Comparison of ENCODE assay signal across 19 cellular contexts in the genomic region with DNA sequence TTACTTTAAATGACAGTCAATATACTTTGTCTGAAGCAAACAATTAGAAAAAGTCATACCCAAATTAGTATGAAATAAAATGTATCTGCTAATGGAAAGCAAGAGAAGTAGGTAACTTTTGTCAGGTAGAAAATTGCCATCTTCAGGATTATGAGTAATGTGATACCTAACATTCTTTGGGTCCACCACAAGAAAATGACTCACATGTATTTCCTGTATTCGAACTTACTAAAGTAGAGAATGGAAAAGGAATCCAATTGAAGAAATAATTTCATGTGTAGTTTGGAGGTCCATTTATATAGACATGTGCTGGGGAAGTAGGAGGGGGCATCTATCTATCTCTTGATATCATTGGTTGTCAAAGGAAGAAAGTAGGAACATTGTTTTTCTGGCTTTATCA.
A peak's percentile ranks its signal among the peaks of the same experiment; 100 is the strongest.
DNase-seq lines count a peak whose midpoint lies in the region; ATAC-seq, FAIRE-seq and TF ChIP-seq lines count a peak whose summit lies in the region.
"Had no signal": no experiment of that assay in that cellular context is flagged by ENCODE, and none has a peak within 500 bp of the region (broad histone marks: within the 10 kb centered on the region; RNA-seq: fewer than 3 reads in every experiment).

No MANE protein-coding gene starts in this region.

- peak overlapping the region; percentile 66 for H2BK120ac ChIP-seq in trophoblast cell (ENCODE audit: insufficient read depth, low read length, poor library complexity)

- no peak overlapping the region for H3K18ac ChIP-seq in trophoblast cell (ENCODE audit: low read length)

- H3K36me3 ChIP-seq in PC-9 (ENCODE audit: low read depth) (no peaks in the 10 kb centered on the region), endothelial cell of umbilical vein (ENCODE audit: control insufficient read depth in 2 of 2, extremely low read depth in 1 of 2, insufficient read depth in 2 of 2, low read length in 2 of 2) (no peaks in the 10 kb centered on the region), trophoblast cell (ENCODE audit: control insufficient read depth in 1 of 2, insufficient read depth in 2 of 2, low read length in 2 of 2) (no peaks in the 10 kb centered on the region)
- H3K36me3 ChIP-seq: BLaER1 treated with 17β-estradiol and CSF1 and Interleukin-3, amounts not matched to agents 10 nM and 100 nM; right atrium auricular region had no signal

- H4K20me1 ChIP-seq in PC-9 (ENCODE audit: insufficient read depth) (no peaks in the 10 kb centered on the region), endothelial cell of umbilical vein (replicated peaks; ENCODE audit: control insufficient read depth, extremely low read depth, insufficient read depth, low read length) (no peaks in the 10 kb centered on the region)
- H4K20me1 ChIP-seq: BLaER1 treated with 17β-estradiol and CSF1 and Interleukin-3, amounts not matched to agents 10 nM and 100 nM had no signal

- intact Hi-C loops in PC-9 (cut with micrococcal nuclease; ENCODE audit: unreplicated experiment), result loop anchor here (2.0 kb wide), 1 partner anchor 103 kb away; no protein-coding TSS in a partner anchor
- intact Hi-C loops in endothelial cell of umbilical vein (cut with micrococcal nuclease), result no loop called here
- intact Hi-C loops in activated T-helper 2 cell treated with anti-CD3 and anti-CD28 coated beads, Interferon-gamma antibody, Interleukin-2, Interleukin-4, amounts not matched to agents 10 μg/mL and 5 μg/mL and 100 μg/mL, durations not matched to agents 14 hours and 24 hours and 36 hours (cut with micrococcal nuclease), result no loop called here

- CTCF ChIA-PET in PC-9 (lab: Charles Lee) (no interaction called here), endothelial cell of umbilical vein (lab: Charles Lee) (no interaction called here)

- 0 out of 2 replicates have a peak overlapping the region, but pooled peaks have one; percentile 2 for H2AFZ ChIP-seq in PC-9
- H2AFZ ChIP-seq in endothelial cell of umbilical vein (ENCODE audit: low read depth, low read length), result no peak overlapping the region
- no peak overlapping the region for H2AFZ ChIP-seq in trophoblast cell (ENCODE audit: insufficient read depth, low read length, poor library complexity)

- no peak for TF ChIP-seq POLR2A in endothelial cell of umbilical vein (IDR thresholded peaks at IDR 0.05; ENCODE audit: low read depth, low read length)

- H3K27ac Mint-ChIP-seq in activated T-helper 2 cell treated with anti-CD3 and anti-CD28 coated beads, Interferon-gamma antibody, Interleukin-2, Interleukin-4, amounts not matched to agents 10 μg/mL and 5 μg/mL and 100 μg/mL, durations not matched to agents 14 hours and 24 hours and 36 hours, result no peak overlapping the region
- H3K27ac Mint-ChIP-seq: activated CD4-positive, alpha-beta T cell treated with anti-CD3 and anti-CD28 coated beads, Interleukin-2, amount 10 ng/mL, durations not matched to agents 24 days and 14 days; naive thymus-derived CD8-positive, alpha-beta T cell; stimulated activated naive CD8-positive, alpha-beta T cell treated with anti-CD3 and anti-CD28 coated beads, Interleukin-15, Interleukin-2, amounts not matched to agents 100 ng/mL and 50 ng/mL, for 24 hours; T-helper 17 cell had no signal

- no peaks in the 10 kb centered on the region for H3K9me1 ChIP-seq in endothelial cell of umbilical vein (replicated peaks; ENCODE audit: control insufficient read depth, extremely low read depth, insufficient read depth, low read length)

- H2AK5ac ChIP-seq in trophoblast cell (ENCODE audit: low read length), result peak overlapping the region; percentile 91

- H3K4me2 ChIP-seq in PC-9 (no peak overlapping the region), endothelial cell of umbilical vein (ENCODE audit: insufficient read depth, low read length) (no peak overlapping the region), trophoblast cell (ENCODE audit: low read length) (no peak overlapping the region)
- H3K4me2 ChIP-seq: BLaER1 treated with 17β-estradiol and CSF1 and Interleukin-3, amounts not matched to agents 10 nM and 100 nM had no signal

- H3K14ac ChIP-seq in trophoblast cell (ENCODE audit: low read length), result peak overlapping the region; percentile 51

- no peaks in the 10 kb centered on the region for H3K36me3 Mint-ChIP-seq in activated T-helper 2 cell treated with anti-CD3 and anti-CD28 coated beads, Interferon-gamma antibody, Interleukin-2, Interleukin-4, amounts not matched to agents 10 μg/mL and 5 μg/mL and 100 μg/mL, durations not matched to agents 14 hours and 24 hours and 36 hours (ENCODE audit: low read depth)
- H3K36me3 Mint-ChIP-seq: naive thymus-derived CD8-positive, alpha-beta T cell had no signal

- no peaks in the 10 kb centered on the region for H3K27me3 Mint-ChIP-seq in activated T-helper 2 cell treated with anti-CD3 and anti-CD28 coated beads, Interferon-gamma antibody, Interleukin-2, Interleukin-4, amounts not matched to agents 10 μg/mL and 5 μg/mL and 100 μg/mL, durations not matched to agents 14 hours and 24 hours and 36 hours (ENCODE audit: low read depth)
- H3K27me3 Mint-ChIP-seq: activated CD4-positive, alpha-beta T cell treated with anti-CD3 and anti-CD28 coated beads, Interleukin-2, amount 10 ng/mL, durations not matched to agents 24 days and 14 days; naive thymus-derived CD8-positive, alpha-beta T cell; stimulated activated naive CD8-positive, alpha-beta T cell treated with anti-CD3 and anti-CD28 coated beads, Interleukin-15, Interleukin-2, amounts not matched to agents 100 ng/mL and 50 ng/mL, for 24 hours; T-helper 17 cell had no signal

- H3K4me3 ChIP-seq in PC-9 (no peak overlapping the region), endothelial cell of umbilical vein (replicated peaks in 1 of 3; ENCODE audit: insufficient read depth in 1 of 3, low read depth in 1 of 3, low read length in 3 of 3) (no peak overlapping the region), trophoblast cell (ENCODE audit: low read depth, low read length) (no peak overlapping the region)
- H3K4me3 ChIP-seq: BLaER1 treated with 17β-estradiol and CSF1 and Interleukin-3, amounts not matched to agents 10 nM and 100 nM; right atrium auricular region had no signal

- no CpG with 5 or more reads among the region's 1 CpG for WGBS in trophoblast cell (ENCODE audit: extremely low coverage, insufficient coverage, insufficient read length)

- H3K27me3 ChIP-seq in PC-9 (ENCODE audit: insufficient read depth, low read depth) (no peaks in the 10 kb centered on the region), endothelial cell of umbilical vein (ENCODE audit: control insufficient read depth in 2 of 2, insufficient read depth in 2 of 2, low read length in 2 of 2) (no peaks in the 10 kb centered on the region), trophoblast cell (ENCODE audit: insufficient read depth, low read length) (no peaks in the 10 kb centered on the region)
- H3K27me3 ChIP-seq: BLaER1 treated with 17β-estradiol and CSF1 and Interleukin-3, amounts not matched to agents 10 nM and 100 nM; right atrium auricular region had no signal

- H3K4me1 ChIP-seq in PC-9 (replicated peaks; ENCODE audit: insufficient read depth) (peaks cover 28% of the 10 kb centered on the region), endothelial cell of umbilical vein (ENCODE audit: control insufficient read depth, extremely low read depth, insufficient read depth, low read length) (peaks cover 3% of the 10 kb centered on the region), trophoblast cell (ENCODE audit: control insufficient read depth in 1 of 2, insufficient read depth in 2 of 2, low read length in 2 of 2) (peaks cover 0 to 15% of the 10 kb centered on the region in 2 experiments)
- H3K4me1 ChIP-seq: right atrium auricular region had no signal

- no TSS peak for BruUV-seq in PC-9 (replicated peaks; lab: Mats Ljungman, UMichigan)
- BruUV-seq in endothelial cell of umbilical vein (replicated peaks; lab: Mats Ljungman, UMichigan), result no TSS peak

- peaks cover 3% of the 10 kb centered on the region for H3K4me1 Mint-ChIP-seq in activated T-helper 2 cell treated with anti-CD3 and anti-CD28 coated beads, Interferon-gamma antibody, Interleukin-2, Interleukin-4, amounts not matched to agents 10 μg/mL and 5 μg/mL and 100 μg/mL, durations not matched to agents 14 hours and 24 hours and 36 hours (ENCODE audit: low read depth)
- H3K4me1 Mint-ChIP-seq: activated CD4-positive, alpha-beta T cell treated with anti-CD3 and anti-CD28 coated beads, Interleukin-2, amount 10 ng/mL, durations not matched to agents 24 days and 14 days; naive thymus-derived CD8-positive, alpha-beta T cell had no signal

- peak overlapping the region; percentile 47 for H4K8ac ChIP-seq in trophoblast cell (ENCODE audit: low read depth, low read length)

- DNase-seq in GM04503 (ENCODE audit: low read depth), result peak; percentile 26
- peak in 1 of 2 experiments; percentile 68 for DNase-seq in PC-9
- DNase-seq in endothelial cell of umbilical vein (ENCODE audit: low read depth, low spot score), result no peak
- no peak for DNase-seq in trophoblast cell
- no peak for DNase-seq in C1 segment of cervical spinal cord (lab: John Stamatoyannopoulos, UW)
- DNase-seq in activated T-helper 2 cell treated with anti-CD3 and anti-CD28 coated beads, Interferon-gamma antibody, Interleukin-2, Interleukin-4, amounts not matched to agents 10 μg/mL and 5 μg/mL and 100 μg/mL, durations not matched to agents 14 hours and 24 hours and 36 hours (ENCODE audit: low spot score), result no peak
- no peak for DNase-seq in NCI-H128 (lab: John Stamatoyannopoulos, UW; ENCODE audit: unreplicated experiment)
- DNase-seq: activated CD4-positive, alpha-beta T cell treated with anti-CD3 and anti-CD28 coated beads, Interleukin-2, amount 10 ng/mL, durations not matched to agents 24 days and 14 days; activated T-cell treated with anti-CD3 and anti-CD28 coated beads, Interleukin-2, amount 50 U/mL, for 4 hours; amygdala; effector CD4-positive, alpha-beta T cell; kidney; naive thymus-derived CD8-positive, alpha-beta T cell; NCI-H345; T-helper 17 cell had no signal

- dilution Hi-C loops in endothelial cell of umbilical vein (cut with MboI; ENCODE audit: extremely low pct_ligation_motif_present, low sequenced_read_pairs), result no loop called here

- H2BK5ac ChIP-seq in trophoblast cell (ENCODE audit: low read depth, low read length, poor library complexity), result peak overlapping the region; percentile 79

- H3K9ac ChIP-seq in endothelial cell of umbilical vein (replicated peaks; ENCODE audit: extremely low read depth, insufficient read depth, low read length), result no peak overlapping the region
- no peak overlapping the region for H3K9ac ChIP-seq in trophoblast cell (ENCODE audit: low read length)
- H3K9ac ChIP-seq: BLaER1 treated with 17β-estradiol and CSF1 and Interleukin-3, amounts not matched to agents 10 nM and 100 nM had no signal

- TF ChIP-seq CTCF in PC-9 (conservative IDR thresholded peaks at IDR 0.05) (no peak), endothelial cell of umbilical vein (IDR thresholded peaks at IDR 0.05; ENCODE audit: extremely low read depth in 1 of 2, insufficient read depth in 1 of 2, low read depth in 1 of 2, low read length in 2 of 2) (no peak)

- H3K79me1 ChIP-seq in trophoblast cell (ENCODE audit: low read length), result peaks cover 15% of the 10 kb centered on the region

- POLR2A ChIA-PET in PC-9 (lab: Charles Lee; ENCODE audit: unreplicated experiment), result no interaction called here
- POLR2A ChIA-PET in endothelial cell of umbilical vein (lab: Charles Lee), result no interaction called here

- H3K4ac ChIP-seq in trophoblast cell (ENCODE audit: low read depth, low read length), result no peak overlapping the region

- H3K9me3 ChIP-seq in PC-9 (ENCODE audit: insufficient read depth, low read depth) (peaks cover 23% of the 10 kb centered on the region), endothelial cell of umbilical vein (replicated peaks; ENCODE audit: control insufficient read depth, insufficient read depth, low read length) (no peaks in the 10 kb centered on the region), trophoblast cell (ENCODE audit: insufficient read depth, low read depth, low read length) (no peaks in the 10 kb centered on the region)
- H3K9me3 ChIP-seq: BLaER1 treated with 17β-estradiol and CSF1 and Interleukin-3, amounts not matched to agents 10 nM and 100 nM; right atrium auricular region had no signal

- no peak for ATAC-seq in GM18873 (IDR thresholded peaks at IDR 0.05; ENCODE audit: low FRiP score, unreplicated experiment)
- ATAC-seq: naive thymus-derived CD8-positive, alpha-beta T cell; T-helper 17 cell had no signal

- H3K27ac ChIP-seq in PC-9 (no peak overlapping the region), endothelial cell of umbilical vein (ENCODE audit: insufficient read depth, low read depth, low read length) (no peak overlapping the region), trophoblast cell (ENCODE audit: low read depth, low read length) (no peak overlapping the region)
- H3K27ac ChIP-seq: BLaER1 treated with 17β-estradiol and CSF1 and Interleukin-3, amounts not matched to agents 10 nM and 100 nM had no signal

- peak overlapping the region; percentile 37 for H4K91ac ChIP-seq in trophoblast cell (ENCODE audit: low read depth, low read length)

- peaks cover 10% of the 10 kb centered on the region; the same call in 1 of the 2 replicates for H3F3A ChIP-seq in PC-9 (ENCODE audit: insufficient read depth, low read depth)

- no peak overlapping the region for H3K23ac ChIP-seq in trophoblast cell (ENCODE audit: low read length)

- FAIRE-seq in endothelial cell of umbilical vein (lab: Jason Lieb, UNC), result no peak
- FAIRE-seq: kidney had no signal

- H3K79me2 ChIP-seq in PC-9 (ENCODE audit: low read depth) (no peaks in the 10 kb centered on the region), endothelial cell of umbilical vein (ENCODE audit: control insufficient read depth, insufficient read depth, low read length) (no peaks in the 10 kb centered on the region), trophoblast cell (ENCODE audit: control insufficient read depth, insufficient read depth, low read length, poor library complexity) (no peaks in the 10 kb centered on the region)

- peak overlapping the region; percentile 71 for H2BK12ac ChIP-seq in trophoblast cell (ENCODE audit: low read length)

- no peaks in the 10 kb centered on the region for H3K9me3 Mint-ChIP-seq in activated T-helper 2 cell treated with anti-CD3 and anti-CD28 coated beads, Interferon-gamma antibody, Interleukin-2, Interleukin-4, amounts not matched to agents 10 μg/mL and 5 μg/mL and 100 μg/mL, durations not matched to agents 14 hours and 24 hours and 36 hours
- H3K9me3 Mint-ChIP-seq: activated T-cell treated with anti-CD3 and anti-CD28 coated beads, Interleukin-2, amount 50 U/mL, for 4 hours had no signal

- H3K9me2 ChIP-seq in PC-9 (ENCODE audit: insufficient read depth), result no peaks in the 10 kb centered on the region

- no peak overlapping the region for H3K4me3 Mint-ChIP-seq in activated T-helper 2 cell treated with anti-CD3 and anti-CD28 coated beads, Interferon-gamma antibody, Interleukin-2, Interleukin-4, amounts not matched to agents 10 μg/mL and 5 μg/mL and 100 μg/mL, durations not matched to agents 14 hours and 24 hours and 36 hours (ENCODE audit: low read depth)
- H3K4me3 Mint-ChIP-seq: activated CD4-positive, alpha-beta T cell treated with anti-CD3 and anti-CD28 coated beads, Interleukin-2, amount 10 ng/mL, durations not matched to agents 24 days and 14 days; activated T-cell treated with anti-CD3 and anti-CD28 coated beads, Interleukin-2, amount 50 U/mL, for 4 hours; naive thymus-derived CD8-positive, alpha-beta T cell; stimulated activated naive CD8-positive, alpha-beta T cell treated with anti-CD3 and anti-CD28 coated beads, Interleukin-15, Interleukin-2, amounts not matched to agents 100 ng/mL and 50 ng/mL, for 24 hours; T-helper 17 cell had no signal

- no peak overlapping the region for H4K12ac ChIP-seq in trophoblast cell (ENCODE audit: low read depth, low read length)
